6 cellular contexts compared by ENCODE assay signal in the genomic region with DNA sequence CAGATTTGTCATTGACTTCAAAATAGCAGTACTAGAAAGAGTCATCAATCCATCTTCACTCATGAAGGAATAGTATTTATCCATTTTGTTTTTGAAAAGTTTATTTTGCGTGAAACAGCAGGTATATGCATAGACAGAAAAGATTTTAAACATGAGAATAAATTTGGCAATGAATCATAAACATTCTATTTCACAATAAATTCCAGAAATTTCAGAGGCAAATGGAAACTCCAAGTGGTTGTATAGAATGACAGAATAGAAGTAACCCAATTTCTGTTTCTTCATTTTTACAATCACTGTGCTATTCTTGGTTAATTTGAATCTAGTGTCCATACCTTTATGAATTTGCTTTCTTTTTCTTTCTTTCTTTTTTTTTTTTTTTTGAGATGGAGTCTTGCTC.
"Had no signal": no experiment of that assay in that cellular context is flagged by ENCODE, and none has a peak within 500 bp of the region (broad histone marks: within the 10 kb centered on the region; RNA-seq: fewer than 3 reads in every experiment).

No MANE protein-coding gene starts in this region.

- H3K36me3 ChIP-seq: HAP-1 had no signal

- ATAC-seq: HepG2, K562 had no signal

- H3K4me3 ChIP-seq: HAP-1, K562 had no signal

- H3K9me3 ChIP-seq: HAP-1 had no signal

- H3K4me1 ChIP-seq: HAP-1 had no signal

- DNase-seq: GOT3, H7, KG1 had no signal
